ENCODE assay signal across 8 cellular contexts in genomic region chr6:106630366-106630765, GRCh38. TPM values are rescaled to one million over a fixed set of nuclear protein-coding genes. Genes with fewer than 3 reads are reported as not detected.
DNase-seq lines count a peak whose midpoint lies in the region; ATAC-seq and TF ChIP-seq lines count a peak whose summit lies in the region.

No MANE protein-coding gene starts in this region.

- no peaks in the 10 kb centered on the region for H3K9me3 Mint-ChIP-seq in activated CD8-positive, alpha-beta T cell treated with anti-CD3 and anti-CD28 coated beads for 36 hours

- intact Hi-C loops in left cardiac atrium (cut with DNase I) (no loop called here), upper lobe of right lung (cut with DNase I) (no loop called here)
- intact Hi-C loops in activated CD8-positive, alpha-beta T cell treated with anti-CD3 and anti-CD28 coated beads for 36 hours (cut with micrococcal nuclease): no loop called here

- no peaks in the 10 kb centered on the region for H3K27me3 Mint-ChIP-seq in activated CD8-positive, alpha-beta T cell treated with anti-CD3 and anti-CD28 coated beads for 36 hours

- CTCF ChIA-PET in activated CD8-positive, alpha-beta T cell treated with anti-CD3 and anti-CD28 coated beads for 36 hours (lab: Charles Lee): interaction anchor here (0.6 to 1.4 kb wide), 3 partner anchors 11 to 349 kb away, joined by 3 to 4 read pairs (median 3); no protein-coding TSS in a partner anchor

- DNase-seq in cardiac muscle cell (ENCODE audit: low read depth in 1 of 2, low spot score in 1 of 2): peak in 1 of 2 donors; percentile 2
- DNase-seq in left cardiac atrium: no peak
- no peak for DNase-seq in activated CD8-positive, alpha-beta T cell treated with anti-CD3 and anti-CD28 coated beads for 36 hours
- peak; percentile 16 for DNase-seq in left kidney (ENCODE audit: low read depth, low spot score)
- DNase-seq in upper lobe of right lung: no peak
- DNase-seq in NK-92 treated with Interleukin-12 subunit alpha and Interleukin-12 subunit beta, amount 100 ng/mL, for 24 hours (lab: John Stamatoyannopoulos, UW): no peak
- DNase-seq in activated CD4-positive, CD25-positive, alpha-beta regulatory T cell (lab: John Stamatoyannopoulos, UW): no peak

- H3K4me3 Mint-ChIP-seq in activated CD8-positive, alpha-beta T cell treated with anti-CD3 and anti-CD28 coated beads for 36 hours: peak overlapping the region; percentile 89

- no peaks in the 10 kb centered on the region for H3K36me3 ChIP-seq in cardiac muscle cell
- no peaks in the 10 kb centered on the region for H3K36me3 ChIP-seq in upper lobe of right lung

- peak overlapping the region; percentile 91 for H3K27ac ChIP-seq in cardiac muscle cell
- H3K27ac ChIP-seq in upper lobe of right lung: no peak overlapping the region

- H3K4me3 ChIP-seq in cardiac muscle cell: peak overlapping the region; percentile 59
- peak overlapping the region; percentile 94 for H3K4me3 ChIP-seq in upper lobe of right lung

- peaks cover 11% of the 10 kb centered on the region for H3K36me3 Mint-ChIP-seq in activated CD8-positive, alpha-beta T cell treated with anti-CD3 and anti-CD28 coated beads for 36 hours (ENCODE audit: low read depth)

- H3K4me1 Mint-ChIP-seq in activated CD8-positive, alpha-beta T cell treated with anti-CD3 and anti-CD28 coated beads for 36 hours (ENCODE audit: low read depth): peaks cover 44% of the 10 kb centered on the region

- peak overlapping the region; percentile 95 for H3K27ac Mint-ChIP-seq in activated CD8-positive, alpha-beta T cell treated with anti-CD3 and anti-CD28 coated beads for 36 hours

- ATAC-seq in left cardiac atrium: no peak
- ATAC-seq in activated CD8-positive, alpha-beta T cell treated with anti-CD3 and anti-CD28 coated beads for 36 hours: no peak
- no peak for ATAC-seq in upper lobe of right lung
- no peak for ATAC-seq in HG03025 (IDR thresholded peaks at IDR 0.05; ENCODE audit: low FRiP score, unreplicated experiment)

- TF ChIP-seq CTCF in cardiac muscle cell (IDR thresholded peaks at IDR 0.05; ENCODE audit: low read depth, low read length): no peak
- no peak for TF ChIP-seq CTCF in activated CD8-positive, alpha-beta T cell treated with anti-CD3 and anti-CD28 coated beads for 36 hours (IDR thresholded peaks at IDR 0.05)
- no peak for TF ChIP-seq CTCF in upper lobe of right lung (IDR thresholded peaks at IDR 0.05)

- POLR2A ChIA-PET in activated CD8-positive, alpha-beta T cell treated with anti-CD3 and anti-CD28 coated beads for 36 hours (lab: Charles Lee): interaction anchor here (0.7 to 1.1 kb wide), 3 partner anchors 25 to 1061 kb away, joined by 3 read pairs; no protein-coding TSS in a partner anchor

- H3K9me3 ChIP-seq in cardiac muscle cell (ENCODE audit: low read depth): no peaks in the 10 kb centered on the region
- no peaks in the 10 kb centered on the region for H3K9me3 ChIP-seq in upper lobe of right lung

- H3K27me3 ChIP-seq in cardiac muscle cell: no peaks in the 10 kb centered on the region
- no peaks in the 10 kb centered on the region for H3K27me3 ChIP-seq in upper lobe of right lung

- peaks cover 34% of the 10 kb centered on the region for H3K4me1 ChIP-seq in cardiac muscle cell (ENCODE audit: low read depth)
- H3K4me1 ChIP-seq in upper lobe of right lung: peaks cover 12% of the 10 kb centered on the region

RNA-seq across cellular contexts. Expression of gene QRSL1, which starts 1.0 kb away (rescaled TPM):
- total RNA-seq in cardiac muscle cell (8.9 and 12.6 TPM in 2 replicates), left cardiac atrium (10 to 100 TPM; 12.1 to 15.6 TPM), upper lobe of right lung (11.8 TPM)
- polyA plus RNA-seq in cardiac muscle cell: 13.6 and 24.0 TPM in 2 replicates
- total RNA-seq in activated CD8-positive, alpha-beta T cell treated with anti-CD3 and anti-CD28 coated beads for 36 hours: 10 to 100 TPM; 16.6 to 20.8 TPM

RNA-seq across cellular contexts. Expression of gene RTN4IP1, which starts 1.1 kb away (rescaled TPM):
- total RNA-seq in cardiac muscle cell: 6.8 and 7.4 TPM in 2 replicates
- 13.8 and 13.9 TPM in 2 replicates for polyA plus RNA-seq in cardiac muscle cell
- 10 to 100 TPM; 10.4 to 12.9 TPM for total RNA-seq in left cardiac atrium
- total RNA-seq in activated CD8-positive, alpha-beta T cell treated with anti-CD3 and anti-CD28 coated beads for 36 hours: 1 to 10 TPM; 8.4 to 9.6 TPM
- total RNA-seq in upper lobe of right lung: 3.2 TPM
